28 cellular contexts compared by ENCODE assay signal in the genomic region with DNA sequence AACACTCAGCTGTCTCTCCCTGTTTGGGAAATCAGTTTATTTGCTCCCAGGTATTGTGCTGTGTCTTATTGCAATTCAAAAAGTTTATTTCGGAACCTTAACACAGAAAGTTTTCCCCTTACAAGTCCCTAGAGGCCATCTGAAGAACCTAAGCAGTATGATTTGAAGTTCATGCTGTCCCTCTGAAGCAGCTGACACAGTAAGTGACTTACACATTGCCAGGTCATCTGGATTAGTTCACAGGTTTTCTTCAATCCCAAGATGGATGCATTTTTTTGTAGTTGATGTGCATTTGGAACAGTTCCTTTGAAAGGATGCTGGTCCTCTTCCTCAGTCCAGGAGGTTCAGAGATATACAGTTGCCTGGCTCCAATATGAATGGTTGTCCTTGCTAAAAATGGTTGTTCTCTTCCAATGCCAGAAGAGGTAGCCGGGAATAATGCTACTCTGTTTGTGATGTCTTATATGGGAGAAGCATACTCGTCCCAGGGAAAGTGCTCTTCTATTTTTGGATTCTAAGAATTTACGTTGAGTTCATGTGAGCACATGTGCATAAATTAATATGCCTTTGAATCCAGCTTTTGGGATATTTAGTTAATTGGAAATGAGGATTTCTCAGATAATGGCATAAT.
DNase-seq lines count a peak whose midpoint lies in the region; ATAC-seq and TF ChIP-seq lines count a peak whose summit lies in the region.
"Had no signal": no experiment of that assay in that cellular context is flagged by ENCODE, and none has a peak within 500 bp of the region (broad histone marks: within the 10 kb centered on the region; RNA-seq: fewer than 3 reads in every experiment).

No MANE protein-coding gene starts in this region.

- in situ Hi-C loops in mammary epithelial cell (cut with MboI; ENCODE audit: low sequenced_read_pairs in 2 of 2), result no loop called here

- peak overlapping the region in 4 of 5 experiments; percentile 30 to 83 (median 64) for H3K27ac Mint-ChIP-seq in brain
- H3K27ac Mint-ChIP-seq: activated T-helper 17 cell treated with anti-CD3 and anti-CD28 coated beads, Interleukin-2, amount 50 U/mL, for 72 hours; CD4-positive, CD25-positive, alpha-beta regulatory T cell; naive thymus-derived CD8-positive, alpha-beta T cell; stimulated activated naive B cell treated with anti-CD40 and anti-IgM and Interleukin-4, amounts not matched to agents 10 μg/mL and 1 μg/mL and 100 μg/mL, for 72 hours had no signal

- dilution Hi-C loops in mammary epithelial cell (cut with HindIII; ENCODE audit: low sequenced_read_pairs), result no loop called here

- no peak for TF ChIP-seq POLR2A in right lobe of liver (IDR thresholded peaks at IDR 0.05)

- DNase-seq in left ventricle myocardium superior (no peak), Right ventricle myocardium superior (no peak), right lobe of liver (no peak), NCI-H1436 (lab: John Stamatoyannopoulos, UW) (no peak), right cardiac atrium (no peak), mammary epithelial cell (no peak)
- DNase-seq: activated CD4-positive, alpha-beta T cell treated with anti-CD3 and anti-CD28 coated beads for 48 hours; activated naive CD4-positive, alpha-beta T cell treated with anti-CD3 and anti-CD28 coated beads, Interleukin-2, amount 50 U/mL, for 16 hours; CD4-positive, CD25-positive, alpha-beta regulatory T cell; colonic mucosa; effector CD8-positive, alpha-beta T cell; glutamatergic neuron; islet precursor cell; Kasumi-1; left ventricle myocardium inferior; naive thymus-derived CD8-positive, alpha-beta T cell; NCI-H1417 treated with DMSO at 0.1 percent for 48 hours; NCI-H2081; NCI-H526; SHP77 treated with DMSO at 0.1 percent for 48 hours; stimulated activated naive B cell treated with anti-CD40 and anti-IgM and Interleukin-4, amounts not matched to agents 10 μg/mL and 1 μg/mL and 100 μg/mL, for 72 hours had no signal

- no peaks in the 10 kb centered on the region for H3K27me3 ChIP-seq in right lobe of liver
- no peaks in the 10 kb centered on the region for H3K27me3 ChIP-seq in right cardiac atrium (ENCODE audit: control insufficient read depth, insufficient read depth)
- peaks cover 3% of the 10 kb centered on the region for H3K27me3 ChIP-seq in mammary epithelial cell (ENCODE audit: insufficient read depth, low read length)
- H3K27me3 ChIP-seq: breast epithelium, colonic mucosa, suprapubic skin had no signal

- H3K9me3 ChIP-seq in right lobe of liver, result no peaks in the 10 kb centered on the region
- peaks cover 1% of the 10 kb centered on the region for H3K9me3 ChIP-seq in right cardiac atrium (ENCODE audit: control insufficient read depth, low read length)
- H3K9me3 ChIP-seq in mammary epithelial cell (replicated peaks; ENCODE audit: insufficient read depth, low read length), result no peaks in the 10 kb centered on the region
- H3K9me3 ChIP-seq: breast epithelium, colonic mucosa had no signal

- intact Hi-C loops in left ventricle myocardium superior (cut with micrococcal nuclease), result no loop called here
- intact Hi-C loops in Right ventricle myocardium superior (cut with DNase I), result no loop called here
- intact Hi-C loops in right lobe of liver (cut with DNase I), result no loop called here
- intact Hi-C loops in right cardiac atrium (cut with DNase I), result no loop called here
- intact Hi-C loops in mammary epithelial cell (cut with micrococcal nuclease), result no loop called here

- peaks cover 8% of the 10 kb centered on the region for H3K27me3 Mint-ChIP-seq in brain
- H3K27me3 Mint-ChIP-seq: CD4-positive, CD25-positive, alpha-beta regulatory T cell; stimulated activated naive B cell treated with anti-CD40 and anti-IgM and Interleukin-4, amounts not matched to agents 10 μg/mL and 1 μg/mL and 100 μg/mL, for 72 hours had no signal

- no peak overlapping the region for H3K4me3 Mint-ChIP-seq in brain
- H3K4me3 Mint-ChIP-seq: activated T-helper 17 cell treated with anti-CD3 and anti-CD28 coated beads, Interleukin-2, amount 50 U/mL, for 72 hours; CD4-positive, CD25-positive, alpha-beta regulatory T cell; naive thymus-derived CD8-positive, alpha-beta T cell; stimulated activated naive B cell treated with anti-CD40 and anti-IgM and Interleukin-4, amounts not matched to agents 10 μg/mL and 1 μg/mL and 100 μg/mL, for 72 hours had no signal

- peaks cover 29% of the 10 kb centered on the region for H3K4me1 Mint-ChIP-seq in brain
- H3K4me1 Mint-ChIP-seq: activated T-helper 17 cell treated with anti-CD3 and anti-CD28 coated beads, Interleukin-2, amount 50 U/mL, for 72 hours; CD4-positive, CD25-positive, alpha-beta regulatory T cell; naive thymus-derived CD8-positive, alpha-beta T cell had no signal

- no peak overlapping the region for H2AFZ ChIP-seq in mammary epithelial cell (ENCODE audit: low read depth, low read length)

- CTCF ChIA-PET in mammary epithelial cell (lab: Charles Lee; ENCODE audit: low non-redundant PET), result no interaction called here

- H3K9ac ChIP-seq in mammary epithelial cell (ENCODE audit: insufficient read depth, low read length), result no peak overlapping the region

- no peaks in the 10 kb centered on the region for H3K79me2 ChIP-seq in mammary epithelial cell (ENCODE audit: insufficient read depth, low read length)

- ATAC-seq in left ventricle myocardium superior (peak; percentile 61), Right ventricle myocardium superior (ENCODE audit: poor library complexity) (no peak), right lobe of liver (no peak), right cardiac atrium (no peak), GM21360 (IDR thresholded peaks at IDR 0.05; ENCODE audit: unreplicated experiment) (no peak)
- ATAC-seq: activated T-helper 17 cell treated with anti-CD3 and anti-CD28 coated beads, Interleukin-2, amount 50 U/mL, for 72 hours; HCT116; naive thymus-derived CD8-positive, alpha-beta T cell; stimulated activated naive B cell treated with anti-CD40 and anti-IgM and Interleukin-4, amounts not matched to agents 10 μg/mL and 1 μg/mL and 100 μg/mL, for 72 hours had no signal

- peak overlapping the region in 2 of 3 donors; percentile 81 to 88 for H3K27ac ChIP-seq in right lobe of liver
- no peak overlapping the region for H3K27ac ChIP-seq in right cardiac atrium (ENCODE audit: low read length)
- no peak overlapping the region for H3K27ac ChIP-seq in mammary epithelial cell (ENCODE audit: insufficient read depth, low read depth, low read length)
- H3K27ac ChIP-seq: 22Rv1, breast epithelium, colonic mucosa, left ventricle myocardium inferior, suprapubic skin had no signal

- no peak overlapping the region for H3K4me2 ChIP-seq in mammary epithelial cell (ENCODE audit: insufficient read depth, low read depth, low read length)

- BruUV-seq in mammary epithelial cell (replicated peaks; lab: Mats Ljungman, UMichigan), result no TSS peak

- 88% methylated on average over 4 of the region's 4 CpGs for WGBS in right lobe of liver (ENCODE audit: insufficient coverage, low coverage, low lambda C conversion rate, missing lambda C conversion rate)
- 61% methylated on average over 4 of the region's 4 CpGs for WGBS in right cardiac atrium
- 80% methylated on average over 4 of the region's 4 CpGs for WGBS in mammary epithelial cell (ENCODE audit: low coverage, missing lambda C conversion rate)

- no peaks in the 10 kb centered on the region for H3K36me3 ChIP-seq in right lobe of liver
- no peaks in the 10 kb centered on the region for H3K36me3 ChIP-seq in mammary epithelial cell (ENCODE audit: insufficient read depth, low read length)
- H3K36me3 ChIP-seq: breast epithelium, colonic mucosa, left ventricle myocardium inferior, suprapubic skin had no signal

- H3K4me1 ChIP-seq in right lobe of liver, result peaks cover 0 to 46% (median 14%) of the 10 kb centered on the region in 4 donors
- no peaks in the 10 kb centered on the region for H3K4me1 ChIP-seq in right cardiac atrium (ENCODE audit: control insufficient read depth, insufficient read depth, low read length)
- H3K4me1 ChIP-seq in mammary epithelial cell (ENCODE audit: insufficient read depth, low read length), result no peaks in the 10 kb centered on the region
- H3K4me1 ChIP-seq: breast epithelium, colonic mucosa, suprapubic skin had no signal

- H3K36me3 Mint-ChIP-seq in brain, result peaks cover 16% of the 10 kb centered on the region
- H3K36me3 Mint-ChIP-seq: CD4-positive, CD25-positive, alpha-beta regulatory T cell had no signal

- TF ChIP-seq CTCF in brain (conservative IDR thresholded peaks at IDR 0.05), result no peak
- no peak for TF ChIP-seq CTCF in right lobe of liver (IDR thresholded peaks at IDR 0.05)
- no peak for TF ChIP-seq CTCF in mammary epithelial cell (conservative IDR thresholded peaks at IDR 0.05 in 1 of 2, IDR thresholded peaks at IDR 0.05 in 1 of 2; ENCODE audit: extremely low read depth in 1 of 2, insufficient read depth in 1 of 2, low read depth in 1 of 2, low read length in 2 of 2)

- peaks cover 16 to 25% (median 24%) of the 10 kb centered on the region in 5 experiments for H3K9me3 Mint-ChIP-seq in brain

- no peaks in the 10 kb centered on the region for H4K20me1 ChIP-seq in mammary epithelial cell (ENCODE audit: insufficient read depth, low read length)

- H3K4me3 ChIP-seq in right lobe of liver (no peak overlapping the region), right cardiac atrium (ENCODE audit: low read length) (no peak overlapping the region), mammary epithelial cell (replicated peaks in 1 of 3; ENCODE audit: insufficient read depth in 1 of 3, low read depth in 2 of 3, low read length in 3 of 3) (no peak overlapping the region)
- H3K4me3 ChIP-seq: breast epithelium, colonic mucosa, left ventricle myocardium inferior, suprapubic skin had no signal

Comparison
In these comparisons a context has a peak if more than half of its experiments do, and no peak if none do; other contexts are left out.
1. H3K27ac ChIP-seq: peak in right lobe of liver (2 of 3); none in right cardiac atrium (single experiment) and mammary epithelial cell (single experiment).